Comparison of ENCODE assay signal across 9 cellular contexts in genomic region chr1:150162582-150162861, GRCh38. TPM values are rescaled to one million over a fixed set of nuclear protein-coding genes. Genes with fewer than 3 reads are reported as not detected.
A peak's percentile ranks its signal among the peaks of the same experiment; 100 is the strongest.
DNase-seq lines count a peak whose midpoint lies in the region; ATAC-seq and TF ChIP-seq lines count a peak whose summit lies in the region.
"Had no signal": no experiment of that assay in that cellular context is flagged by ENCODE, and none has a peak within 500 bp of the region (broad histone marks: within the 10 kb centered on the region; RNA-seq: fewer than 3 reads in every experiment).

No MANE protein-coding gene starts in this region.

- no peak for TF ChIP-seq CTCF in activated B cell treated with CpG ODN at 0.5 μM for 24 hours (IDR thresholded peaks at IDR 0.05)
- no peak for TF ChIP-seq CTCF in heart left ventricle (IDR thresholded peaks at IDR 0.05)
- TF ChIP-seq CTCF in prostate gland (IDR thresholded peaks at IDR 0.05) = no peak

- 47 to 64% (median 57%) methylated on average over 4 of the region's 4 CpGs for WGBS in heart left ventricle, 4 donors
- 28% methylated on average over 4 of the region's 4 CpGs for WGBS in prostate gland

- H3K36me3 Mint-ChIP-seq in CD8-positive, alpha-beta memory T cell = peaks cover 6 to 26% (median 7%) of the 10 kb centered on the region in 3 donors
- peaks cover 27% of the 10 kb centered on the region for H3K36me3 Mint-ChIP-seq in activated B cell treated with CpG ODN at 0.5 μM for 24 hours (ENCODE audit: low read depth)
- H3K36me3 Mint-ChIP-seq in activated naive CD4-positive, alpha-beta T cell treated with anti-CD3 and anti-CD28 coated beads for 36 hours (ENCODE audit: low read depth) = peaks cover 6% of the 10 kb centered on the region

- peak overlapping the region in 4 of 8 donors; percentile 4 to 64 (median 37) for H3K27ac Mint-ChIP-seq in CD8-positive, alpha-beta memory T cell
- peak overlapping the region; percentile 98 for H3K27ac Mint-ChIP-seq in activated B cell treated with CpG ODN at 0.5 μM for 24 hours
- no peak overlapping the region for H3K27ac Mint-ChIP-seq in activated naive CD4-positive, alpha-beta T cell treated with anti-CD3 and anti-CD28 coated beads for 36 hours

- no peaks in the 10 kb centered on the region for H3K9me3 Mint-ChIP-seq in CD8-positive, alpha-beta memory T cell
- no peaks in the 10 kb centered on the region for H3K9me3 Mint-ChIP-seq in activated B cell treated with CpG ODN at 0.5 μM for 24 hours
- H3K9me3 Mint-ChIP-seq in activated naive CD4-positive, alpha-beta T cell treated with anti-CD3 and anti-CD28 coated beads for 36 hours = no peaks in the 10 kb centered on the region

- H3K9me3 ChIP-seq in CD8-positive, alpha-beta memory T cell (ENCODE audit: low read length) = no peaks in the 10 kb centered on the region
- H3K9me3 ChIP-seq in heart left ventricle = no peaks in the 10 kb centered on the region
- H3K9me3 ChIP-seq in prostate gland = no peaks in the 10 kb centered on the region

- peaks cover 42% of the 10 kb centered on the region for H3K4me1 ChIP-seq in CD8-positive, alpha-beta memory T cell (ENCODE audit: insufficient read depth, low read length)
- peaks cover 0 to 88% (median 33%) of the 10 kb centered on the region in 12 donors for H3K4me1 ChIP-seq in heart left ventricle
- no peaks in the 10 kb centered on the region for H3K4me1 ChIP-seq in prostate gland (replicated peaks)

- no peaks in the 10 kb centered on the region for H3K27me3 ChIP-seq in CD8-positive, alpha-beta memory T cell (ENCODE audit: insufficient read depth, low read length, poor library complexity, severe bottlenecking)
- no peaks in the 10 kb centered on the region for H3K27me3 ChIP-seq in heart left ventricle
- no peaks in the 10 kb centered on the region for H3K27me3 ChIP-seq in prostate gland (replicated peaks; ENCODE audit: insufficient read depth)

- peak overlapping the region in 1 of 7 donors; percentile 0 for H3K4me3 Mint-ChIP-seq in CD8-positive, alpha-beta memory T cell
- H3K4me3 Mint-ChIP-seq in activated B cell treated with CpG ODN at 0.5 μM for 24 hours = peak overlapping the region; percentile 81
- H3K4me3 Mint-ChIP-seq in activated naive CD4-positive, alpha-beta T cell treated with anti-CD3 and anti-CD28 coated beads for 36 hours = no peak overlapping the region

- CTCF ChIA-PET in CD8-positive, alpha-beta memory T cell (lab: Charles Lee) = interaction anchor here (1.1 to 14.9 kb wide), 7 partner anchors 10 to 200 kb away, joined by 3 to 150 read pairs (median 7); partner anchors contain the start of gene VPS45
- CTCF ChIA-PET in activated B cell treated with CpG ODN at 0.5 μM for 24 hours (lab: Charles Lee) = interaction anchor here (1.0 to 8.9 kb wide), 7 partner anchors 10 to 275 kb away, joined by 4 to 166 read pairs (median 4); partner anchors contain the start of gene VPS45
- CTCF ChIA-PET in activated naive CD4-positive, alpha-beta T cell treated with anti-CD3 and anti-CD28 coated beads for 36 hours (lab: Charles Lee) = interaction anchor here (0.9 to 12.0 kb wide), 9 partner anchors 13 to 275 kb away, joined by 3 to 122 read pairs (median 5); partner anchors contain the start of gene VPS45

- no peak for DNase-seq in CD8-positive, alpha-beta memory T cell
- DNase-seq in activated B cell treated with CpG ODN at 0.5 μM for 24 hours (no peak), heart left ventricle (peak in 1 of 5 donors; percentile 21), prostate gland (ENCODE audit: low spot score) (no peak), H4 (ENCODE audit: low spot score) (no peak), NCI-H1436 (lab: John Stamatoyannopoulos, UW) (no peak), GM19240 (ENCODE audit: insufficient read length, low spot score) (no peak)
- no peak for DNase-seq in activated naive CD4-positive, alpha-beta T cell treated with anti-CD3 and anti-CD28 coated beads for 36 hours
- DNase-seq: effector CD4-positive, alpha-beta T cell had no signal

- intact Hi-C loops in activated B cell treated with CpG ODN at 0.5 μM for 24 hours (cut with micrococcal nuclease) = loop anchor here (10.0 kb wide), 1 partner anchor 268 kb away; the partner anchor contains the start of gene BOLA1
- intact Hi-C loops in heart left ventricle (cut with DNase I) = loop anchor here in 3 of 10 donors (2.0 to 10.0 kb wide), 3 partner anchors 88 to 268 kb away; partner anchors contain the start of gene BOLA1 (in 1 of the 3)
- intact Hi-C loops in prostate gland (cut with DNase I) = no loop called here
- intact Hi-C loops in activated naive CD4-positive, alpha-beta T cell treated with anti-CD3 and anti-CD28 coated beads for 36 hours (cut with micrococcal nuclease) = loop anchor here (2.0 kb wide), 1 partner anchor 24 kb away; no protein-coding TSS in a partner anchor

- no peak for ATAC-seq in activated B cell treated with CpG ODN at 0.5 μM for 24 hours (ENCODE audit: low read depth)
- ATAC-seq in heart left ventricle = peak in 1 of 4 donors; percentile 1

- TF ChIP-seq POLR2A in heart left ventricle (IDR thresholded peaks at IDR 0.05) = no peak
- no peak for TF ChIP-seq POLR2A in prostate gland (IDR thresholded peaks at IDR 0.05)

- POLR2A ChIA-PET in CD8-positive, alpha-beta memory T cell (lab: Charles Lee) = interaction anchor here (1.3 kb wide), 1 partner anchor 13 kb away, joined by 5 read pairs; the partner anchor contains the start of gene PLEKHO1
- POLR2A ChIA-PET in activated B cell treated with CpG ODN at 0.5 μM for 24 hours (lab: Charles Lee) = interaction anchor here (1.1 to 9.3 kb wide), 10 partner anchors 11 to 400 kb away, joined by 3 to 388 read pairs (median 26); partner anchors contain the start of genes PLEKHO1 and VPS45

- peaks cover 0 to 1% of the 10 kb centered on the region in 2 donors for H3K27me3 Mint-ChIP-seq in CD8-positive, alpha-beta memory T cell
- no peaks in the 10 kb centered on the region for H3K27me3 Mint-ChIP-seq in activated B cell treated with CpG ODN at 0.5 μM for 24 hours
- no peaks in the 10 kb centered on the region for H3K27me3 Mint-ChIP-seq in activated naive CD4-positive, alpha-beta T cell treated with anti-CD3 and anti-CD28 coated beads for 36 hours (ENCODE audit: low read depth)

- H3K4me3 ChIP-seq in CD8-positive, alpha-beta memory T cell (ENCODE audit: low read length) = no peak overlapping the region
- H3K4me3 ChIP-seq in heart left ventricle = peak overlapping the region in 9 of 12 donors; percentile 24 to 55 (median 38)
- H3K4me3 ChIP-seq in prostate gland = peak overlapping the region in 1 of 2 donors; percentile 24

- peaks cover 27 to 60% (median 42%) of the 10 kb centered on the region in 3 donors for H3K4me1 Mint-ChIP-seq in CD8-positive, alpha-beta memory T cell
- peaks cover 92% of the 10 kb centered on the region for H3K4me1 Mint-ChIP-seq in activated B cell treated with CpG ODN at 0.5 μM for 24 hours
- peaks cover 48% of the 10 kb centered on the region for H3K4me1 Mint-ChIP-seq in activated naive CD4-positive, alpha-beta T cell treated with anti-CD3 and anti-CD28 coated beads for 36 hours (ENCODE audit: low read depth)

- peaks cover 6% of the 10 kb centered on the region for H3K36me3 ChIP-seq in CD8-positive, alpha-beta memory T cell (ENCODE audit: insufficient read depth, low read length)
- H3K36me3 ChIP-seq in heart left ventricle (peaks cover 0 to 29% (median 25%) of the 10 kb centered on the region in 9 donors), prostate gland (no peaks in the 10 kb centered on the region)

- H3K27ac ChIP-seq in CD8-positive, alpha-beta memory T cell (ENCODE audit: low read depth, low read length) = peak overlapping the region; percentile 85
- H3K27ac ChIP-seq in heart left ventricle = peak overlapping the region; percentile 43 to 98 (median 90)
- peak overlapping the region; percentile 93 to 95 for H3K27ac ChIP-seq in prostate gland

RNA-seq across cellular contexts. Expression of gene PLEKHO1, which starts 12.8 kb away (rescaled TPM):
- total RNA-seq in CD8-positive, alpha-beta memory T cell = 10 to 100 TPM; 44.9 to 47.2 TPM
- polyA plus RNA-seq in CD8-positive, alpha-beta memory T cell = 47.3 TPM
- total RNA-seq in activated B cell treated with CpG ODN at 0.5 μM for 24 hours (195 and 208 TPM in 2 replicates), heart left ventricle (100 to 1,000 TPM in 2 of 9 donors, 10 to 100 TPM in 7; 46.8 to 152 (median 67.6) TPM), prostate gland (10 to 100 TPM; 33.1 to 75.0 TPM)
- polyA plus RNA-seq in heart left ventricle = 100 to 1,000 TPM; 184 to 200 TPM
- 24.9 and 25.9 TPM in 2 replicates for total RNA-seq in H4 (2014; rRNA removed; shearing (Covaris generic))
- total RNA-seq in activated naive CD4-positive, alpha-beta T cell treated with anti-CD3 and anti-CD28 coated beads for 36 hours = 1 to 10 TPM; 4.4 to 4.7 TPM
